Comparison of ENCODE assay signal across 8 cellular contexts in genomic region chr3:107432646-107433045, GRCh38. TPM values are rescaled to one million over a fixed set of nuclear protein-coding genes. Genes with fewer than 3 reads are reported as not detected.
DNase-seq lines count a peak whose midpoint lies in the region; ATAC-seq and TF ChIP-seq lines count a peak whose summit lies in the region.

No MANE protein-coding gene starts in this region.

- peaks cover 6% of the 10 kb centered on the region; the same call in 1 of the 2 replicates for H3K27me3 Mint-ChIP-seq in HFFc6 (ENCODE audit: insufficient read depth)

- no peak overlapping the region; the same call in 1 of the 2 replicates for H3K27ac Mint-ChIP-seq in HFFc6

- H3K4me1 Mint-ChIP-seq in HFFc6 (ENCODE audit: low read depth) = peaks cover 35% of the 10 kb centered on the region

- H3K4me3 ChIP-seq in astrocyte of the cerebellum (ENCODE audit: low read depth, low read length) = peak overlapping the region; percentile 67
- H3K4me3 ChIP-seq in mesodermal cell (ENCODE audit: extremely low read depth, insufficient read depth, low read length, poor library complexity, severe bottlenecking) = peak overlapping the region; percentile 56

- TF ChIP-seq CTCF in HFFc6 (IDR thresholded peaks at IDR 0.05) (no peak), astrocyte of the cerebellum (IDR thresholded peaks at IDR 0.05; ENCODE audit: low read depth, low read length, missing control alignments) (no peak)

- H3K4me1 ChIP-seq in mesodermal cell (ENCODE audit: control insufficient read depth, insufficient read depth, low read length, poor library complexity, severe bottlenecking) = peaks cover 3% of the 10 kb centered on the region

- peak overlapping the region; percentile 94 for H3K4me3 Mint-ChIP-seq in HFFc6

- DNase-seq in ACHN (peak; percentile 6), HFFc6 (no peak), astrocyte of the cerebellum (ENCODE audit: low read depth) (no peak), cerebellum (ENCODE audit: low spot score) (no peak)
- DNase-seq in activated CD4-positive, alpha-beta T cell treated with anti-CD3 and anti-CD28 coated beads, Interleukin-2, amount 50 U/mL, for 1 hour = no peak

- no peaks in the 10 kb centered on the region for H3K36me3 Mint-ChIP-seq in HFFc6 (ENCODE audit: low read depth)

- no peaks in the 10 kb centered on the region for H3K9me3 ChIP-seq in mesodermal cell (ENCODE audit: control insufficient read depth, low read length)

- ATAC-seq in GM19452 (IDR thresholded peaks at IDR 0.05; ENCODE audit: unreplicated experiment) = no peak
- no peak for ATAC-seq in GM21526 (IDR thresholded peaks at IDR 0.05; ENCODE audit: low FRiP score, unreplicated experiment)

- H3K36me3 ChIP-seq in mesodermal cell (ENCODE audit: control insufficient read depth, insufficient read depth, low read length) = no peaks in the 10 kb centered on the region

- no peak overlapping the region for H3K27ac ChIP-seq in mesodermal cell (ENCODE audit: low read depth, low read length, severe bottlenecking)

- in situ Hi-C loops in ACHN (cut with HindIII; ENCODE audit: low pct_ligation_motif_present, low pct_unique_long_range_greater_than_20kb, low sequenced_read_pairs) = no loop called here
- in situ Hi-C loops in astrocyte of the cerebellum (cut with HindIII; ENCODE audit: low sequenced_read_pairs) = no loop called here

- no peaks in the 10 kb centered on the region for H3K9me3 Mint-ChIP-seq in HFFc6

- 100% methylated on average over 1 of the region's 8 CpGs; no CpG with 5 or more reads in 1 of the 2 experiments for WGBS in mesodermal cell (ENCODE audit: insufficient coverage in 2 of 2), 2 experiments

RNA-seq across cellular contexts. Expression of gene CCDC54, which starts 55.4 kb away (rescaled TPM):
- not detected for total RNA-seq in HFFc6 (2021; fragmentation: NEBNext Ultra II Directional; extraction: Animal tissue kit (Norgen Biotek cat#: 25700))
- polyA plus RNA-seq in mesodermal cell (2013, experiment 1 of 2) = not detected
- not detected for polyA plus RNA-seq in mesodermal cell (2013, experiment 2 of 2)
- 0.54 TPM for total RNA-seq in cerebellum
